ENCODE assay signal across 1 cellular context in the genomic region with DNA sequence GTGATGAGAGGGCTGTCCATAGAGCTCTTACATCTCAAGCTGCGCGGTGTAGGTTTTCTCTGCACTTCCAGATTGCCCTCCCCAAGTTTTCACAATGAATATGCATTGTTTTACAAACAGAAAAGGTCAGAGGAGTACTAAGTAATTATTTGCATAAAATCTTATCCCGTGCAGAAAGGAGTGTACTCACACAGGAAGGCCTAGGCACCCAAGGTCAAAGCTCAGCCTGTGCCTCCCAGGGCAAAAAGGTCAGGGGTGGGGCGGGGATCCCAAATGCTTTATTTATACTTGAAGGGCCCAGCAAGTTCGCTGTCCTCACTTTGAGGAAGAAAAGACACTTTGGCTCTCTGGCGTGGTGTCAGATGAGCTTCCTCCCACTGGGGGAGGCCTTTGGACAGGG.
TF ChIP-seq lines count a peak whose summit lies in the region.

No MANE protein-coding gene starts in this region.

TF ChIP-seq in liver, 16 proteins besides CTCF, POLR2A, EP300 and RAD21 (continued from another document):
- TF ChIP-seq, protein P1, sequence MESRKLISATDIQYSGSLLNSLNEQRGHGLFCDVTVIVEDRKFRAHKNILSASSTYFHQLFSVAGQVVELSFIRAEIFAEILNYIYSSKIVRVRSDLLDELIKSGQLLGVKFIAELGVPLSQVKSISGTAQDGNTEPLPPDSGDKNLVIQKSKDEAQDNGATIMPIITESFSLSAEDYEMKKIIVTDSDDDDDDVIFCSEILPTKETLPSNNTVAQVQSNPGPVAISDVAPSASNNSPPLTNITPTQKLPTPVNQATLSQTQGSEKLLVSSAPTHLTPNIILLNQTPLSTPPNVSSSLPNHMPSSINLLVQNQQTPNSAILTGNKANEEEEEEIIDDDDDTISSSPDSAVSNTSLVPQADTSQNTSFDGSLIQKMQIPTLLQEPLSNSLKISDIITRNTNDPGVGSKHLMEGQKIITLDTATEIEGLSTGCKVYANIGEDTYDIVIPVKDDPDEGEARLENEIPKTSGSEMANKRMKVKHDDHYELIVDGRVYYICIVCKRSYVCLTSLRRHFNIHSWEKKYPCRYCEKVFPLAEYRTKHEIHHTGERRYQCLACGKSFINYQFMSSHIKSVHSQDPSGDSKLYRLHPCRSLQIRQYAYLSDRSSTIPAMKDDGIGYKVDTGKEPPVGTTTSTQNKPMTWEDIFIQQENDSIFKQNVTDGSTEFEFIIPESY (IDR thresholded peaks at IDR 0.05): peak; percentile 66
- TF ChIP-seq, protein P2, sequence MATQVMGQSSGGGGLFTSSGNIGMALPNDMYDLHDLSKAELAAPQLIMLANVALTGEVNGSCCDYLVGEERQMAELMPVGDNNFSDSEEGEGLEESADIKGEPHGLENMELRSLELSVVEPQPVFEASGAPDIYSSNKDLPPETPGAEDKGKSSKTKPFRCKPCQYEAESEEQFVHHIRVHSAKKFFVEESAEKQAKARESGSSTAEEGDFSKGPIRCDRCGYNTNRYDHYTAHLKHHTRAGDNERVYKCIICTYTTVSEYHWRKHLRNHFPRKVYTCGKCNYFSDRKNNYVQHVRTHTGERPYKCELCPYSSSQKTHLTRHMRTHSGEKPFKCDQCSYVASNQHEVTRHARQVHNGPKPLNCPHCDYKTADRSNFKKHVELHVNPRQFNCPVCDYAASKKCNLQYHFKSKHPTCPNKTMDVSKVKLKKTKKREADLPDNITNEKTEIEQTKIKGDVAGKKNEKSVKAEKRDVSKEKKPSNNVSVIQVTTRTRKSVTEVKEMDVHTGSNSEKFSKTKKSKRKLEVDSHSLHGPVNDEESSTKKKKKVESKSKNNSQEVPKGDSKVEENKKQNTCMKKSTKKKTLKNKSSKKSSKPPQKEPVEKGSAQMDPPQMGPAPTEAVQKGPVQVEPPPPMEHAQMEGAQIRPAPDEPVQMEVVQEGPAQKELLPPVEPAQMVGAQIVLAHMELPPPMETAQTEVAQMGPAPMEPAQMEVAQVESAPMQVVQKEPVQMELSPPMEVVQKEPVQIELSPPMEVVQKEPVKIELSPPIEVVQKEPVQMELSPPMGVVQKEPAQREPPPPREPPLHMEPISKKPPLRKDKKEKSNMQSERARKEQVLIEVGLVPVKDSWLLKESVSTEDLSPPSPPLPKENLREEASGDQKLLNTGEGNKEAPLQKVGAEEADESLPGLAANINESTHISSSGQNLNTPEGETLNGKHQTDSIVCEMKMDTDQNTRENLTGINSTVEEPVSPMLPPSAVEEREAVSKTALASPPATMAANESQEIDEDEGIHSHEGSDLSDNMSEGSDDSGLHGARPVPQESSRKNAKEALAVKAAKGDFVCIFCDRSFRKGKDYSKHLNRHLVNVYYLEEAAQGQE (IDR thresholded peaks at IDR 0.05): no peak
- TF ChIP-seq SP1 (IDR thresholded peaks at IDR 0.05) (peak; percentile 91), RXRA (IDR thresholded peaks at IDR 0.05) (peak; percentile 93 to 96), TAF1 (conservative IDR thresholded peaks at IDR 0.05) (no peak), NR2F2 (IDR thresholded peaks at IDR 0.05) (peak; percentile 96), GABPA (IDR thresholded peaks at IDR 0.05 in 1 of 2, conservative IDR thresholded peaks at IDR 0.05 in 1 of 2) (peak in 1 of 2 donors; percentile 38), FOXA1 (IDR thresholded peaks at IDR 0.05) (peak; percentile 27), JUND (IDR thresholded peaks at IDR 0.05) (peak; percentile 54 to 69), HNF4A (conservative IDR thresholded peaks at IDR 0.05) (peak; percentile 95 to 96)
- TF ChIP-seq, protein P3, sequence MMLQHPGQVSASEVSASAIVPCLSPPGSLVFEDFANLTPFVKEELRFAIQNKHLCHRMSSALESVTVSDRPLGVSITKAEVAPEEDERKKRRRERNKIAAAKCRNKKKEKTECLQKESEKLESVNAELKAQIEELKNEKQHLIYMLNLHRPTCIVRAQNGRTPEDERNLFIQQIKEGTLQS (IDR thresholded peaks at IDR 0.05): peak; percentile 27
